ENCODE assay signal across 8 cellular contexts in genomic region chr16:85490971-85491771, GRCh38.
A peak's percentile ranks its signal among the peaks of the same experiment; 100 is the strongest.
DNase-seq lines count a peak whose midpoint lies in the region; ATAC-seq and TF ChIP-seq lines count a peak whose summit lies in the region.

No MANE protein-coding gene starts in this region.

- peak; percentile 100 for TF ChIP-seq CTCF in GM12864 (IDR thresholded peaks at IDR 0.05; ENCODE audit: low read depth, low read length, missing control alignments)
- peak; percentile 59 for TF ChIP-seq CTCF in PC-3 (conservative IDR thresholded peaks at IDR 0.05; ENCODE audit: low read depth, low read length)
- peak; percentile 72 for TF ChIP-seq CTCF in astrocyte of the cerebellum (IDR thresholded peaks at IDR 0.05; ENCODE audit: low read depth, low read length, missing control alignments)
- peak; percentile 52 for TF ChIP-seq CTCF in neural cell (IDR thresholded peaks at IDR 0.05; ENCODE audit: poor library complexity, severe bottlenecking)

- BruUV-seq in PC-3 (replicated peaks; lab: Mats Ljungman, UMichigan) = no TSS peak

- H3F3A ChIP-seq in PC-3 (ENCODE audit: low read length, unreplicated experiment) = no peaks in the 10 kb centered on the region
- H3F3A ChIP-seq in neural cell (ENCODE audit: insufficient read depth, low read length, poor library complexity, severe bottlenecking) = no peaks in the 10 kb centered on the region

- H3K9me2 ChIP-seq in PC-3 (replicated peaks; ENCODE audit: low read length) (no peaks in the 10 kb centered on the region), neural cell (ENCODE audit: insufficient read depth, low read length) (no peaks in the 10 kb centered on the region)

- POLR2A ChIA-PET in PC-3 (lab: Charles Lee; ENCODE audit: unreplicated experiment) = no interaction called here

- H2AFZ ChIP-seq in PC-3 (ENCODE audit: low read length) (no peak overlapping the region), neural cell (ENCODE audit: low read depth, low read length) (no peak overlapping the region)

- H3K4me2 ChIP-seq in PC-3 (ENCODE audit: low read length) (peak overlapping the region; percentile 45; the same call in 1 of the 2 replicates), neural cell (ENCODE audit: low read length) (no peak overlapping the region)

- no peak overlapping the region for H3K9ac ChIP-seq in PC-3 (ENCODE audit: low read length)
- no peak overlapping the region for H3K9ac ChIP-seq in neural cell (ENCODE audit: low read length)

- no peak for TF ChIP-seq RAD21 in neural cell (conservative IDR thresholded peaks at IDR 0.05)

- CTCF ChIA-PET in PC-3 (lab: Charles Lee) = no interaction called here

- ATAC-seq in PC-3 = no peak
- ATAC-seq in HG03139 (IDR thresholded peaks at IDR 0.05; ENCODE audit: unreplicated experiment) = no peak
- no peak for ATAC-seq in HG03378 (IDR thresholded peaks at IDR 0.05; ENCODE audit: unreplicated experiment)

- intact Hi-C loops in PC-3 (cut with micrococcal nuclease) = no loop called here

- no peak overlapping the region for H3K27ac ChIP-seq in PC-3 (ENCODE audit: low read length)
- H3K27ac ChIP-seq in neural cell (ENCODE audit: low read length) = no peak overlapping the region

- peaks cover 12% of the 10 kb centered on the region for H3K4me1 ChIP-seq in PC-3 (ENCODE audit: insufficient read depth, low read length)

- in situ Hi-C loops in astrocyte of the cerebellum (cut with HindIII; ENCODE audit: low sequenced_read_pairs) = no loop called here

- H3K27me3 ChIP-seq in PC-3 (ENCODE audit: low read length) (no peaks in the 10 kb centered on the region), neural cell (ENCODE audit: insufficient read depth, low read depth, low read length) (no peaks in the 10 kb centered on the region)

- no peak overlapping the region for H3K4me3 ChIP-seq in GM12864 (ENCODE audit: low read depth, low read length)
- H3K4me3 ChIP-seq in PC-3 (ENCODE audit: low read length) = no peak overlapping the region
- H3K4me3 ChIP-seq in astrocyte of the cerebellum (ENCODE audit: low read depth, low read length) = no peak overlapping the region
- H3K4me3 ChIP-seq in neural cell (ENCODE audit: low read length) = no peak overlapping the region

- TF ChIP-seq EP300 in neural cell (conservative IDR thresholded peaks at IDR 0.05; ENCODE audit: poor library complexity, severe bottlenecking) = no peak

- no peaks in the 10 kb centered on the region for H3K9me3 ChIP-seq in PC-3 (ENCODE audit: low read length)
- no peaks in the 10 kb centered on the region for H3K9me3 ChIP-seq in neural cell (ENCODE audit: low read length)

- DNase-seq in GM12864 (ENCODE audit: low read depth) (no peak), PC-3 (peak; percentile 9), astrocyte of the cerebellum (ENCODE audit: low read depth) (no peak), nucleus accumbens (lab: John Stamatoyannopoulos, UW) (no peak)
- no peak for DNase-seq in effector CD4-positive, alpha-beta T cell

- H3K36me3 ChIP-seq in PC-3 (ENCODE audit: low read depth, low read length) (no peaks in the 10 kb centered on the region), neural cell (ENCODE audit: insufficient read depth, low read length) (no peaks in the 10 kb centered on the region)

- H4K20me1 ChIP-seq in PC-3 (ENCODE audit: low read length) = no peaks in the 10 kb centered on the region
- no peaks in the 10 kb centered on the region for H4K20me1 ChIP-seq in neural cell (ENCODE audit: insufficient read depth)

- H3K79me2 ChIP-seq in PC-3 (ENCODE audit: low read length) (no peaks in the 10 kb centered on the region), neural cell (replicated peaks; ENCODE audit: insufficient read depth, low read length) (no peaks in the 10 kb centered on the region)

TF ChIP-seq in neural cell, 6 proteins besides CTCF, POLR2A, EP300 and RAD21:
- TF ChIP-seq MXI1 (conservative IDR thresholded peaks at IDR 0.05; ENCODE audit: poor library complexity, severe bottlenecking) (no peak), SMC3 (conservative IDR thresholded peaks at IDR 0.05; ENCODE audit: poor library complexity) (no peak), REST (IDR thresholded peaks at IDR 0.05; ENCODE audit: borderline replicate concordance) (no peak), POLR2AphosphoS5 (IDR thresholded peaks at IDR 0.05) (no peak), EZH2 (IDR thresholded peaks at IDR 0.05; ENCODE audit: borderline replicate concordance, insufficient read depth, low read length, poor library complexity, severe bottlenecking) (no peak), TAF1 (IDR thresholded peaks at IDR 0.05; ENCODE audit: low read depth) (no peak)
